15 cellular contexts compared by ENCODE assay signal in the genomic region with DNA sequence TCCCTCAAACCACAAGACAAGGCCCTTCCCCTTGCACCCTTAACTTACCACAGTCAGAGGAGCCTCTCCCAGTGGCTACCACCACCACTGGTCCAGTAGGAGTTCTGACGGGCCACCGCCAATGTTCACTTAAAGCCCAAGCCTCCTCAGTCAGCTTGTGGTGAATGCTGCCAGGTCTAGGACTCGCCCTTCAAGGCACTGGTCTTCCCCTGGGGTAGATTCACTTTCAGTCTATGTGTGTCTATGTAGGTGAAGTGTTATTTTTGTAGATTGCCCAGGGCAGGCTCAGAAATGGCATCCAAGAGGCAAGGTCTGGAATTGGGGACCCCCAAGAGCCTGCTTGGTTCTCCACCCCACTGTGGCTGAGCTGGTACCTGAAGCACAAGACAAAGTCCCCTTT. TPM values are rescaled to one million over a fixed set of nuclear protein-coding genes. Genes with fewer than 3 reads are reported as not detected.
A peak's percentile ranks its signal among the peaks of the same experiment; 100 is the strongest.
DNase-seq lines count a peak whose midpoint lies in the region; ATAC-seq lines count a peak whose summit lies in the region.
"Had no signal": no experiment of that assay in that cellular context is flagged by ENCODE, and none has a peak within 500 bp of the region (broad histone marks: within the 10 kb centered on the region; RNA-seq: fewer than 3 reads in every experiment).

No MANE protein-coding gene starts in this region.

- no peaks in the 10 kb centered on the region for H3K79me1 ChIP-seq in neuronal stem cell (ENCODE audit: low read depth, low read length)

- H2BK5ac ChIP-seq in neuronal stem cell (ENCODE audit: low read length) = no peak overlapping the region

- no peak overlapping the region for H3K4me2 ChIP-seq in neuronal stem cell (ENCODE audit: insufficient read depth, low read length, poor library complexity, severe bottlenecking)
- H3K4me2 ChIP-seq: BLaER1 treated with 17β-estradiol and CSF1 and Interleukin-3, amounts not matched to agents 10 nM and 100 nM had no signal

- no peak overlapping the region for H2AK5ac ChIP-seq in neuronal stem cell (ENCODE audit: low read depth, low read length)

- no peak overlapping the region for H2BK120ac ChIP-seq in neuronal stem cell (ENCODE audit: low read depth, low read length)

- H3K4ac ChIP-seq in neuronal stem cell (ENCODE audit: low read length) = no peak overlapping the region

- no peak overlapping the region for H3K18ac ChIP-seq in neuronal stem cell (ENCODE audit: low read length)

- no peaks in the 10 kb centered on the region for H3K27me3 ChIP-seq in neuronal stem cell (ENCODE audit: control insufficient read depth in 3 of 3, insufficient read depth in 3 of 3, low read depth in 1 of 3, low read length in 3 of 3)
- H3K27me3 ChIP-seq: BLaER1 treated with 17β-estradiol and CSF1 and Interleukin-3, amounts not matched to agents 10 nM and 100 nM had no signal

- WGBS in neuronal stem cell (ENCODE audit: extremely low coverage in 2 of 2, insufficient read length in 2 of 2, insufficient replicate concordance in 1 of 2), 2 donors = no CpG with 5 or more reads among the region's 3 CpGs

- H3K4me1 ChIP-seq in neuronal stem cell (ENCODE audit: control insufficient read depth in 2 of 2, insufficient read depth in 1 of 2, low read depth in 1 of 2, low read length in 2 of 2) = no peaks in the 10 kb centered on the region
- H3K4me1 ChIP-seq: BLaER1 treated with 17β-estradiol and CSF1 and Interleukin-3, amounts not matched to agents 10 nM and 100 nM had no signal

- no peak overlapping the region for H2BK12ac ChIP-seq in neuronal stem cell (ENCODE audit: low read length)

- no peak overlapping the region for H4K8ac ChIP-seq in neuronal stem cell (ENCODE audit: low read depth, low read length)

- H4K91ac ChIP-seq in neuronal stem cell (ENCODE audit: low read depth, low read length, poor library complexity) = no peak overlapping the region

- ATAC-seq in GM18870 (IDR thresholded peaks at IDR 0.05; ENCODE audit: unreplicated experiment) (peak; percentile 61), HG03439 (IDR thresholded peaks at IDR 0.05; ENCODE audit: unreplicated experiment) (peak; percentile 73), HG03342 (IDR thresholded peaks at IDR 0.05; ENCODE audit: unreplicated experiment) (no peak)
- peak; percentile 28 for ATAC-seq in stimulated activated naive CD8-positive, alpha-beta T cell treated with anti-CD3 and anti-CD28 coated beads, Interleukin-15, Interleukin-2, amounts not matched to agents 100 U/mL and 50 U/mL, for 24 hours
- ATAC-seq: HCT116 had no signal

- no peak overlapping the region for H3K27ac ChIP-seq in neuronal stem cell (replicated peaks; ENCODE audit: low read length)
- H3K27ac ChIP-seq: BLaER1 treated with 17β-estradiol and CSF1 and Interleukin-3, amounts not matched to agents 10 nM and 100 nM had no signal

- no peak for DNase-seq in neuronal stem cell (ENCODE audit: low spot score)
- no peak for DNase-seq in stimulated activated naive CD8-positive, alpha-beta T cell treated with anti-CD3 and anti-CD28 coated beads, Interleukin-15, Interleukin-2, amounts not matched to agents 100 U/mL and 50 U/mL, for 24 hours
- DNase-seq in EL = no peak
- no peak for DNase-seq in nucleus accumbens (lab: John Stamatoyannopoulos, UW)
- DNase-seq in activated CD4-positive, alpha-beta T cell treated with anti-CD3 and anti-CD28 coated beads, Interleukin-2, amount 50 U/mL, for 1 hour = no peak
- DNase-seq: ACHN; CD4-positive, CD25-positive, alpha-beta regulatory T cell; DMS53; KG1 had no signal

- H3K4me3 ChIP-seq in neuronal stem cell (ENCODE audit: low read length in 2 of 2) = no peak overlapping the region
- H3K4me3 ChIP-seq: BLaER1 treated with 17β-estradiol and CSF1 and Interleukin-3, amounts not matched to agents 10 nM and 100 nM had no signal

- no peaks in the 10 kb centered on the region for H3K36me3 ChIP-seq in neuronal stem cell (replicated peaks in 1 of 2; ENCODE audit: control insufficient read depth in 2 of 2, insufficient read depth in 2 of 2, low read length in 2 of 2)
- H3K36me3 ChIP-seq: BLaER1 treated with 17β-estradiol and CSF1 and Interleukin-3, amounts not matched to agents 10 nM and 100 nM had no signal

- peak overlapping the region; percentile 31 for H3K14ac ChIP-seq in neuronal stem cell (ENCODE audit: low read length)

- no peak overlapping the region for H3K23ac ChIP-seq in neuronal stem cell (ENCODE audit: low read depth, low read length, poor library complexity)

- no peaks in the 10 kb centered on the region for H3K9me3 ChIP-seq in neuronal stem cell (replicated peaks in 1 of 2; ENCODE audit: control insufficient read depth in 2 of 2, insufficient read depth in 1 of 2, low read depth in 1 of 2, low read length in 2 of 2)

- no peak overlapping the region for H3K9ac ChIP-seq in neuronal stem cell (ENCODE audit: low read depth, low read length, poor library complexity)
- H3K9ac ChIP-seq: BLaER1 treated with 17β-estradiol and CSF1 and Interleukin-3, amounts not matched to agents 10 nM and 100 nM had no signal

- no peak overlapping the region for H2BK15ac ChIP-seq in neuronal stem cell (ENCODE audit: low read length)

- H2AFZ ChIP-seq in neuronal stem cell (ENCODE audit: low read length) = no peak overlapping the region

RNA-seq across cellular contexts. Expression of a gene that starts 15.4 kb away (rescaled TPM):
- polyA plus RNA-seq in neuronal stem cell (2013, experiment 1 of 2) = not detected
- not detected for polyA plus RNA-seq in neuronal stem cell (2013, experiment 2 of 2)
- polyA plus RNA-seq: IgD-negative memory B cell had no signal
